ENCODE assay signal across 25 cellular contexts in genomic region chr9:37509536-37509935, GRCh38.
"Had no signal": no experiment of that assay in that cellular context is flagged by ENCODE, and none has a peak within 500 bp of the region (broad histone marks: within the 10 kb centered on the region; RNA-seq: fewer than 3 reads in every experiment).

No MANE protein-coding gene starts in this region.

- H3K27ac Mint-ChIP-seq: activated naive CD8-positive, alpha-beta T cell; activated T-helper 2 cell treated with anti-CD3 and anti-CD28 coated beads, Interferon-gamma antibody, Interleukin-2, Interleukin-4, amounts not matched to agents 10 μg/mL and 5 μg/mL and 100 μg/mL, durations not matched to agents 14 hours and 24 hours and 36 hours had no signal

- ATAC-seq: gastroesophageal sphincter had no signal

- H3K9me3 Mint-ChIP-seq: activated T-cell treated with anti-CD3 and anti-CD28 coated beads, Interleukin-2, amount 50 U/mL, for 24 hours; activated T-helper 2 cell treated with anti-CD3 and anti-CD28 coated beads, Interferon-gamma antibody, Interleukin-2, Interleukin-4, amounts not matched to agents 10 μg/mL and 5 μg/mL and 100 μg/mL, durations not matched to agents 14 hours and 24 hours and 36 hours; naive B cell; neural crest cell had no signal

- H3K4me1 ChIP-seq: breast epithelium, gastroesophageal sphincter, lower lobe of right lung, sigmoid colon, upper lobe of left lung had no signal

- FAIRE-seq: astrocyte had no signal

- H3K27me3 ChIP-seq: breast epithelium, gastroesophageal sphincter, sigmoid colon, upper lobe of left lung had no signal

- DNase-seq: activated CD4-positive, alpha-beta T cell treated with anti-CD3 and anti-CD28 coated beads, Interleukin-2, amount 50 U/mL, for 4 hours; activated CD4-positive, CD25-positive, alpha-beta regulatory T cell treated with anti-CD3 and anti-CD28 coated beads, Interleukin-2, amount 50 U/mL, for 72 hours; activated CD8-positive, alpha-beta memory T cell treated with anti-CD3 and anti-CD28 coated beads for 24 hours; activated CD8-positive, alpha-beta memory T cell treated with anti-CD3 and anti-CD28 coated beads, Interleukin-2, amount 50 U/mL, for 4 hours; activated naive CD4-positive, alpha-beta T cell; activated T-cell treated with anti-CD3 and anti-CD28 coated beads, Interleukin-2, amount 50 U/mL, for 24 hours; islet precursor cell; lower lobe of right lung; naive B cell; occipital lobe; sigmoid colon; stimulated activated CD4-positive, alpha-beta T cell treated with anti-CD3 and anti-CD28 coated beads, Interleukin-15, amount 100 ng/mL, for 24 hours; stimulated activated naive CD4-positive, alpha-beta T cell treated with Interleukin-2 at 50 U/mL for 16 hours; SW 1271; upper lobe of left lung had no signal

- H3K27ac ChIP-seq: coronary artery, epithelial cell of prostate, gastroesophageal sphincter, lower lobe of right lung, sigmoid colon, upper lobe of left lung, VCaP had no signal

- H3K9me3 ChIP-seq: breast epithelium, gastroesophageal sphincter, lower lobe of right lung, sigmoid colon, upper lobe of left lung had no signal

- H3K36me3 Mint-ChIP-seq: activated naive CD8-positive, alpha-beta T cell; naive B cell had no signal

- H3K4me3 ChIP-seq: breast epithelium, coronary artery, gastroesophageal sphincter, lower lobe of right lung, sigmoid colon, smooth muscle cell, upper lobe of left lung had no signal

- H3K36me3 ChIP-seq: breast epithelium had no signal

- H3K27me3 Mint-ChIP-seq: activated naive CD8-positive, alpha-beta T cell; activated T-cell treated with anti-CD3 and anti-CD28 coated beads, Interleukin-2, amount 50 U/mL, for 24 hours; naive B cell had no signal

- H3K4me3 Mint-ChIP-seq: activated naive CD8-positive, alpha-beta T cell; activated T-cell treated with anti-CD3 and anti-CD28 coated beads, Interleukin-2, amount 50 U/mL, for 24 hours; naive B cell; neural crest cell had no signal

- H3K4me2 ChIP-seq: smooth muscle cell had no signal

- H3K4me1 Mint-ChIP-seq: neural crest cell had no signal
